ENCODE assay signal across 1 cellular context in genomic region chr9:87867391-87867790, GRCh38.
TF ChIP-seq lines count a peak whose summit lies in the region.

No MANE protein-coding gene starts in this region.

TF ChIP-seq in GM23338, 12 proteins besides CTCF, POLR2A, EP300 and RAD21 (continued from another document):
- no peak for TF ChIP-seq EZH2phosphoT487 (IDR thresholded peaks at IDR 0.05; ENCODE audit: unreplicated experiment)
- no peak for TF ChIP-seq NANOG (IDR thresholded peaks at IDR 0.05; ENCODE audit: borderline replicate concordance)
TF ChIP-seq in GM23338: peak in this region for 0.
